23 cellular contexts compared by ENCODE assay signal in the genomic region with DNA sequence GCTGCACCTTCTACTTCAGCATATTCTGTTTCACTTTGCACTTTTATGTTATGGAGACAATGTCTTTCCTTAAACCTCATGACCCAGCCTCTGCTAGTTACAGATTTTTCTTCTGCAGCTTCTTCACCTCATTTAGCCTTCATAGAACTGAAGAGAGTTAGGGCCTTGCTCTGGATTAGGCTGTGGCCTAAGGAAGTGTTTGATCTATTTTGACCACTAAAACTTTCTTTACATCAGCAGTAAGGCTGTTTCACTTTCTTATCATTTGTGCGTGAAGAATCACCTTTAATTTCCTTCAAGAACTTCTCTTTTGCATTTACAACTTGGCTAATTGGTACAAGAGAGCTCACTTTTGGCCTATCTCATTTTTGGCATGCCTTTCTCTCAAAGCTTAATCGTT. TPM values are rescaled to one million over a fixed set of nuclear protein-coding genes. Genes with fewer than 3 reads are reported as not detected.
DNase-seq lines count a peak whose midpoint lies in the region; ATAC-seq and TF ChIP-seq lines count a peak whose summit lies in the region.
"Had no signal": no experiment of that assay in that cellular context is flagged by ENCODE, and none has a peak within 500 bp of the region (broad histone marks: within the 10 kb centered on the region; RNA-seq: fewer than 3 reads in every experiment).

No MANE protein-coding gene starts in this region.

- DNase-seq in natural killer cell (no peak), MM.1S (peak; percentile 63), chondrocyte (ENCODE audit: low spot score) (no peak), midbrain (lab: John Stamatoyannopoulos, UW) (no peak), NCI-H2171 treated with DMSO at 0.1 percent for 48 hours (lab: John Stamatoyannopoulos, UW) (no peak)
- no peak for DNase-seq in natural killer cell treated with Interleukin-12 subunit alpha and Interleukin-12 subunit beta and Interleukin-15 and Interleukin-18, amount 100 ng/mL, for 72 hours (ENCODE audit: low spot score)
- DNase-seq in activated CD4-positive, alpha-beta memory T cell treated with anti-CD3 and anti-CD28 coated beads for 36 hours, result no peak
- DNase-seq: CD4-positive, CD25-positive, alpha-beta regulatory T cell; DMS153; KBM-7; NCI-H1092; NCI-H1417 treated with DMSO at 0.1 percent for 48 hours; NCI-H1694 treated with DMSO at 0.1 percent for 48 hours; NCI-H2081; NCI-H2171; NCI-H345; NCI-H510A treated with DMSO at 0.1 percent for 48 hours; SJCRH30 had no signal

- peaks cover 12% of the 10 kb centered on the region; the same call in 1 of the 2 replicates for H3K4me1 ChIP-seq in MM.1S (ENCODE audit: low read length)
- H3K4me1 ChIP-seq: BLaER1, HAP-1, SJCRH30 had no signal

- no peak overlapping the region for H3K4me3 Mint-ChIP-seq in natural killer cell
- no peak overlapping the region for H3K4me3 Mint-ChIP-seq in natural killer cell treated with Interleukin-12 subunit alpha and Interleukin-12 subunit beta and Interleukin-15 and Interleukin-18, amount 100 ng/mL, for 72 hours
- H3K4me3 Mint-ChIP-seq in chondrocyte (ENCODE audit: unreplicated experiment), result no peak overlapping the region
- H3K4me3 Mint-ChIP-seq in activated CD4-positive, alpha-beta memory T cell treated with anti-CD3 and anti-CD28 coated beads for 36 hours, result no peak overlapping the region
- H3K4me3 Mint-ChIP-seq: CD4-positive, CD25-positive, alpha-beta regulatory T cell; GM23338 had no signal

- H3K4me3 ChIP-seq in MM.1S (ENCODE audit: low read length), result no peak overlapping the region
- H3K4me3 ChIP-seq: BLaER1, GM23338, HAP-1, SJCRH30 had no signal

- intact Hi-C loops in natural killer cell (cut with micrococcal nuclease), result no loop called here
- intact Hi-C loops in activated CD4-positive, alpha-beta memory T cell treated with anti-CD3 and anti-CD28 coated beads for 36 hours (cut with micrococcal nuclease), result loop anchor here (5.0 kb wide), 1 partner anchor 67 kb away; no protein-coding TSS in a partner anchor

- H3K27me3 ChIP-seq in MM.1S (replicated peaks; ENCODE audit: insufficient read depth, low read length), result no peaks in the 10 kb centered on the region
- H3K27me3 ChIP-seq: BLaER1, SJCRH30 had no signal

- no peak overlapping the region for H3K27ac ChIP-seq in MM.1S (ENCODE audit: low read length)
- H3K27ac ChIP-seq: BLaER1, SJCRH30 had no signal

- no peaks in the 10 kb centered on the region for H3K79me2 ChIP-seq in MM.1S (ENCODE audit: low read length)

- POLR2A ChIA-PET in activated CD4-positive, alpha-beta memory T cell treated with anti-CD3 and anti-CD28 coated beads for 36 hours (lab: Charles Lee), result no interaction called here

- CTCF ChIA-PET in activated CD4-positive, alpha-beta memory T cell treated with anti-CD3 and anti-CD28 coated beads for 36 hours (lab: Charles Lee), result no interaction called here

- H3K36me3 Mint-ChIP-seq in natural killer cell, result no peaks in the 10 kb centered on the region
- no peaks in the 10 kb centered on the region for H3K36me3 Mint-ChIP-seq in natural killer cell treated with Interleukin-12 subunit alpha and Interleukin-12 subunit beta and Interleukin-15 and Interleukin-18, amount 100 ng/mL, for 72 hours
- H3K36me3 Mint-ChIP-seq in chondrocyte (ENCODE audit: low read depth), result peaks cover 26% of the 10 kb centered on the region
- H3K36me3 Mint-ChIP-seq in activated CD4-positive, alpha-beta memory T cell treated with anti-CD3 and anti-CD28 coated beads for 36 hours, result peaks cover 4% of the 10 kb centered on the region

- H3F3A ChIP-seq in MM.1S (ENCODE audit: insufficient read depth, low read length), result 0 out of 2 replicates have a peak, but pooled peaks cover 4% of the 10 kb centered on the region

- H3K4me1 Mint-ChIP-seq in natural killer cell (peaks cover 31 to 51% of the 10 kb centered on the region in 2 donors), chondrocyte (ENCODE audit: low read depth) (peaks cover 37% of the 10 kb centered on the region)
- peaks cover 15 to 17% of the 10 kb centered on the region in 2 donors for H3K4me1 Mint-ChIP-seq in natural killer cell treated with Interleukin-12 subunit alpha and Interleukin-12 subunit beta and Interleukin-15 and Interleukin-18, amount 100 ng/mL, for 72 hours (ENCODE audit: low read depth in 2 of 2)
- H3K4me1 Mint-ChIP-seq in activated CD4-positive, alpha-beta memory T cell treated with anti-CD3 and anti-CD28 coated beads for 36 hours (ENCODE audit: low read depth), result peaks cover 13% of the 10 kb centered on the region
- H3K4me1 Mint-ChIP-seq: GM23338 had no signal

- H3K27me3 Mint-ChIP-seq in natural killer cell (ENCODE audit: low read depth in 2 of 2) (no peaks in the 10 kb centered on the region), chondrocyte (ENCODE audit: low read depth) (no peaks in the 10 kb centered on the region)
- no peaks in the 10 kb centered on the region for H3K27me3 Mint-ChIP-seq in natural killer cell treated with Interleukin-12 subunit alpha and Interleukin-12 subunit beta and Interleukin-15 and Interleukin-18, amount 100 ng/mL, for 72 hours
- no peaks in the 10 kb centered on the region for H3K27me3 Mint-ChIP-seq in activated CD4-positive, alpha-beta memory T cell treated with anti-CD3 and anti-CD28 coated beads for 36 hours

- ATAC-seq in natural killer cell, result no peak
- no peak for ATAC-seq in natural killer cell treated with Interleukin-12 subunit alpha and Interleukin-12 subunit beta and Interleukin-15 and Interleukin-18, amount 100 ng/mL, for 72 hours
- ATAC-seq: GM23338, Right ventricle myocardium inferior, SK-N-SH treated with all-trans-retinoic acid at 6 μM for 48 hours had no signal

- H2AFZ ChIP-seq in MM.1S (ENCODE audit: low read length), result no peak overlapping the region
- H2AFZ ChIP-seq: GM23338 had no signal

- H3K9ac ChIP-seq in MM.1S (ENCODE audit: low read length), result no peak overlapping the region
- H3K9ac ChIP-seq: BLaER1 had no signal

- no peaks in the 10 kb centered on the region for H4K20me1 ChIP-seq in MM.1S (ENCODE audit: insufficient read depth, low read length)
- H4K20me1 ChIP-seq: BLaER1 had no signal

- H3K4me2 ChIP-seq in MM.1S (ENCODE audit: low read depth, low read length), result peak overlapping the region; percentile 15; the same call in 1 of the 2 replicates
- H3K4me2 ChIP-seq: BLaER1, GM23338 had no signal

- TF ChIP-seq CTCF in natural killer cell (IDR thresholded peaks at IDR 0.05) (no peak), MM.1S (IDR thresholded peaks at IDR 0.05; ENCODE audit: low read length) (no peak), chondrocyte (IDR thresholded peaks at IDR 0.05) (no peak)

- H3K9me3 ChIP-seq in MM.1S (replicated peaks; ENCODE audit: insufficient read depth, low read length), result no peaks in the 10 kb centered on the region
- H3K9me3 ChIP-seq: HAP-1, SJCRH30 had no signal

- H3K9me2 ChIP-seq in MM.1S (replicated peaks; ENCODE audit: insufficient read depth, low read length), result no peaks in the 10 kb centered on the region

- no peaks in the 10 kb centered on the region for H3K9me3 Mint-ChIP-seq in natural killer cell
- no peaks in the 10 kb centered on the region for H3K9me3 Mint-ChIP-seq in natural killer cell treated with Interleukin-12 subunit alpha and Interleukin-12 subunit beta and Interleukin-15 and Interleukin-18, amount 100 ng/mL, for 72 hours
- H3K9me3 Mint-ChIP-seq in chondrocyte (ENCODE audit: low read depth), result peaks cover 11% of the 10 kb centered on the region
- H3K9me3 Mint-ChIP-seq in activated CD4-positive, alpha-beta memory T cell treated with anti-CD3 and anti-CD28 coated beads for 36 hours, result no peaks in the 10 kb centered on the region
- H3K9me3 Mint-ChIP-seq: CD4-positive, CD25-positive, alpha-beta regulatory T cell had no signal

- no peaks in the 10 kb centered on the region for H3K36me3 ChIP-seq in MM.1S (replicated peaks; ENCODE audit: insufficient read depth, low read length)
- H3K36me3 ChIP-seq: HAP-1 had no signal

- H3K27ac Mint-ChIP-seq in natural killer cell (peak overlapping the region; percentile 22 to 34), chondrocyte (ENCODE audit: unreplicated experiment) (peak overlapping the region; percentile 49)
- H3K27ac Mint-ChIP-seq in natural killer cell treated with Interleukin-12 subunit alpha and Interleukin-12 subunit beta and Interleukin-15 and Interleukin-18, amount 100 ng/mL, for 72 hours, result peak overlapping the region in 1 of 2 donors; percentile 8
- no peak overlapping the region for H3K27ac Mint-ChIP-seq in activated CD4-positive, alpha-beta memory T cell treated with anti-CD3 and anti-CD28 coated beads for 36 hours
- H3K27ac Mint-ChIP-seq: CD4-positive, CD25-positive, alpha-beta regulatory T cell; GM23338 had no signal

RNA-seq across cellular contexts. Expression of a gene that starts 40.9 kb away (rescaled TPM):
- total RNA-seq in natural killer cell (10 to 100 TPM; 63.3 to 93.4 (median 64.0) TPM), chondrocyte (70.3 to 138 TPM (median 133 TPM) in 3 replicates)
- 10 to 100 TPM; 12.2 to 13.6 TPM for total RNA-seq in natural killer cell treated with Interleukin-12 subunit alpha and Interleukin-12 subunit beta and Interleukin-15 and Interleukin-18, amount 100 ng/mL, for 72 hours
- 1 to 10 TPM; 2.1 TPM for total RNA-seq in activated CD4-positive, alpha-beta memory T cell treated with anti-CD3 and anti-CD28 coated beads for 36 hours
